8 cellular contexts compared by ENCODE assay signal in genomic region chr10:88064608-88065383, GRCh38.
DNase-seq lines count a peak whose midpoint lies in the region; ATAC-seq and TF ChIP-seq lines count a peak whose summit lies in the region.

No MANE protein-coding gene starts in this region.

- ATAC-seq in GM21529 (IDR thresholded peaks at IDR 0.05; ENCODE audit: unreplicated experiment): peak; percentile 71

- no peaks in the 10 kb centered on the region for H3K36me3 ChIP-seq in mucosa of rectum (ENCODE audit: control insufficient read depth in 2 of 2, insufficient read depth in 2 of 2, low read length in 2 of 2)

- DNase-seq in GM13977 (ENCODE audit: low spot score) (peak; percentile 37), KG1 (lab: John Stamatoyannopoulos, UW) (peak; percentile 32), NCI-H2171 treated with DMSO at 0.1 percent for 48 hours (lab: John Stamatoyannopoulos, UW) (no peak), germinal center (ENCODE audit: low spot score) (no peak), epidermal melanocyte (ENCODE audit: insufficient read length, low spot score) (no peak)
- DNase-seq in activated naive CD4-positive, alpha-beta T cell treated with anti-CD3 and anti-CD28 coated beads for 36 hours: peak; percentile 34

- no peaks in the 10 kb centered on the region for H3K36me3 Mint-ChIP-seq in activated naive CD4-positive, alpha-beta T cell treated with anti-CD3 and anti-CD28 coated beads for 36 hours (ENCODE audit: low read depth)

- H3K27ac Mint-ChIP-seq in activated naive CD4-positive, alpha-beta T cell treated with anti-CD3 and anti-CD28 coated beads for 36 hours: no peak overlapping the region

- peaks cover 68% of the 10 kb centered on the region for H3K4me1 Mint-ChIP-seq in activated naive CD4-positive, alpha-beta T cell treated with anti-CD3 and anti-CD28 coated beads for 36 hours (ENCODE audit: low read depth)

- H3K27me3 ChIP-seq in mucosa of rectum (ENCODE audit: control insufficient read depth in 2 of 2, insufficient read depth in 2 of 2, low read length in 2 of 2): no peaks in the 10 kb centered on the region

- CTCF ChIA-PET in activated naive CD4-positive, alpha-beta T cell treated with anti-CD3 and anti-CD28 coated beads for 36 hours (lab: Charles Lee): no interaction called here

- H3K27ac ChIP-seq in mucosa of rectum (ENCODE audit: low read depth in 2 of 2, low read length in 2 of 2): peak overlapping the region; percentile 40 to 61

- H3K4me3 ChIP-seq in mucosa of rectum (ENCODE audit: low read length in 2 of 2): no peak overlapping the region

- peaks cover 3 to 4% of the 10 kb centered on the region in 2 donors for H3K4me1 ChIP-seq in mucosa of rectum (ENCODE audit: control insufficient read depth in 2 of 2, insufficient read depth in 2 of 2, low read length in 2 of 2)

- H3K9ac ChIP-seq in mucosa of rectum (ENCODE audit: low read depth in 1 of 2, low read length in 2 of 2): no peak overlapping the region

- peaks cover 11% of the 10 kb centered on the region for H3K27me3 Mint-ChIP-seq in activated naive CD4-positive, alpha-beta T cell treated with anti-CD3 and anti-CD28 coated beads for 36 hours (ENCODE audit: low read depth)

- no peaks in the 10 kb centered on the region for H3K9me3 ChIP-seq in mucosa of rectum (ENCODE audit: control insufficient read depth in 2 of 2, low read length in 2 of 2)

- in situ Hi-C loops in GM13977 (cut with MboI; ENCODE audit: low pct_unique_long_range_greater_than_20kb, low sequenced_read_pairs, unreplicated experiment): no loop called here

- H3K9me3 Mint-ChIP-seq in activated naive CD4-positive, alpha-beta T cell treated with anti-CD3 and anti-CD28 coated beads for 36 hours: no peaks in the 10 kb centered on the region

- no peak overlapping the region for H3K4me3 Mint-ChIP-seq in activated naive CD4-positive, alpha-beta T cell treated with anti-CD3 and anti-CD28 coated beads for 36 hours

- TF ChIP-seq CTCF in GM13977 (IDR thresholded peaks at IDR 0.05; ENCODE audit: extremely low read depth, insufficient read depth, missing control alignments): no peak

- intact Hi-C loops in activated naive CD4-positive, alpha-beta T cell treated with anti-CD3 and anti-CD28 coated beads for 36 hours (cut with micrococcal nuclease): loop anchor here (1.0 to 10.0 kb wide), 6 partner anchors 27 to 690 kb away; no protein-coding TSS in a partner anchor

Comparison
In these comparisons a context has a peak if more than half of its experiments do, and no peak if none do; other contexts are left out.
1. DNase-seq: peak in GM13977 (single experiment), KG1 (single experiment) and activated naive CD4-positive, alpha-beta T cell treated with anti-CD3 and anti-CD28 coated beads for 36 hours (single experiment); none in NCI-H2171 treated with DMSO at 0.1 percent for 48 hours (single experiment), germinal center (single experiment) and epidermal melanocyte (single experiment).